Comparison of ENCODE assay signal across 1 cellular context in genomic region chr1:15080328-15081033, GRCh38.
TF ChIP-seq lines count a peak whose summit lies in the region.

No MANE protein-coding gene starts in this region.

TF ChIP-seq in H1, 55 proteins besides CTCF, POLR2A, EP300 and RAD21:
- TF ChIP-seq CREB1 (IDR thresholded peaks at IDR 0.05) (no peak), RNF2 (IDR thresholded peaks at IDR 0.05; ENCODE audit: borderline replicate concordance, low read depth, low read length, missing control alignments, poor library complexity, severe bottlenecking) (no peak), CHD2 (IDR thresholded peaks at IDR 0.05; ENCODE audit: low read length) (no peak), MAX (IDR thresholded peaks at IDR 0.05) (no peak), SUZ12 (IDR thresholded peaks at IDR 0.05; ENCODE audit: low read length) (no peak), SAP30 (IDR thresholded peaks at IDR 0.05; ENCODE audit: insufficient read depth, insufficient replicate concordance, low read length) (no peak), FOSL1 (IDR thresholded peaks at IDR 0.05; ENCODE audit: insufficient read depth, low read depth, low read length) (no peak), HDAC6 (IDR thresholded peaks at IDR 0.05; ENCODE audit: low read depth, low read length) (no peak), TEAD4 (IDR thresholded peaks at IDR 0.05; ENCODE audit: low read depth, low read length) (no peak), E2F6 (IDR thresholded peaks at IDR 0.05) (no peak), RBBP5 (IDR thresholded peaks at IDR 0.05; ENCODE audit: borderline replicate concordance, low read depth, low read length) (no peak), NANOG (IDR thresholded peaks at IDR 0.05; ENCODE audit: insufficient read depth, low read depth, low read length, poor library complexity, severe bottlenecking) (no peak), SP1 (IDR thresholded peaks at IDR 0.05; ENCODE audit: low read depth, low read length) (no peak)
